In the genomic region with DNA sequence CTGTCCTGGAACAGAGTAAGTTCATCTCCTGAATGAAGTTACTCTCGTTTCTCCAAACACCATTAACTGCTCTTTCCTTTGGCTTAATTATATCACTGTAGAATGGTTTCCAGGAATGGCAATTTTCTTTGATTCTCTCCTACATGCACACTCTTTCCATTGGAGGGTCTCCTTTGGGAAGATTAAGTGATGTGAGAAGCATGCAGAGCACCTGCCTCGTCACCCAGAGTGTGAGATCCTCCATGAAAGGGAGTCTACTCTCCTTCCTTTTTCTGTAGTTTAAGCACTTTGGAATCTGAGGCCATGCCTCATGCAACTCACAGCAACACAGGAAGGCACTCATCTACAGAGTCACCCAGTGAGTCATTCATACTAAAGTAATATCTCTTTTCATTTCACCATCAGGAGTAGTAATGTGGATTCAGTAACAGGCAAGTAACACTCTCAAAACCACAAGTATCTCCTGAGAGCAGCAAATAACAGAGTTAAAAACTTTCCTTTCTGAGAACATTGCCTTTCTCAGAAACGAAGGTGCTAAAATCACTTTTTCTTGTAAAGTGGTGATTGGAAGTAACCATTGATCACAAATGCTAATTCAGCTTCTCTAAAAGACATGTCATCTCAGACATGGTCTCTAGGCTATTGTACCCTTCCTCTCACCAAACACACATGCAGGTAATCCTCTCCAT, we compare ENCODE assay signal across 8 cellular contexts. TPM values are rescaled to one million over a fixed set of nuclear protein-coding genes. Genes with fewer than 3 reads are reported as not detected.
A peak's percentile ranks its signal among the peaks of the same experiment; 100 is the strongest.
DNase-seq lines count a peak whose midpoint lies in the region; ATAC-seq and TF ChIP-seq lines count a peak whose summit lies in the region.

No MANE protein-coding gene starts in this region.

- H3K36me3 Mint-ChIP-seq in activated CD8-positive, alpha-beta T cell treated with anti-CD3 and anti-CD28 coated beads for 36 hours (ENCODE audit: low read depth), result peaks cover 6% of the 10 kb centered on the region

- no peaks in the 10 kb centered on the region for H3K27me3 ChIP-seq in AG04450 (ENCODE audit: control insufficient read depth, insufficient read depth, low read length)

- DNase-seq in AG04450 (ENCODE audit: low read depth, low spot score), result peak; percentile 80
- peak; percentile 76 for DNase-seq in HPDE6-E6E7 (ENCODE audit: extremely low spot score)
- peak; percentile 62 for DNase-seq in activated CD8-positive, alpha-beta T cell treated with anti-CD3 and anti-CD28 coated beads for 36 hours
- DNase-seq in glomerular visceral epithelial cell (ENCODE audit: extremely low spot score), result peak; percentile 59
- DNase-seq in ureter (ENCODE audit: low spot score), result no peak
- DNase-seq in GM13976 (ENCODE audit: low spot score), result no peak

- intact Hi-C loops in activated CD8-positive, alpha-beta T cell treated with anti-CD3 and anti-CD28 coated beads for 36 hours (cut with micrococcal nuclease), result loop anchor here (5.0 kb wide), 1 partner anchor 44 kb away; no protein-coding TSS in a partner anchor

- H3K27ac Mint-ChIP-seq in activated CD8-positive, alpha-beta T cell treated with anti-CD3 and anti-CD28 coated beads for 36 hours, result peak overlapping the region; percentile 95

- H3K27ac ChIP-seq in AG04450 (ENCODE audit: low read depth, low read length), result peak overlapping the region; percentile 77

- H3K27me3 Mint-ChIP-seq in activated CD8-positive, alpha-beta T cell treated with anti-CD3 and anti-CD28 coated beads for 36 hours, result no peaks in the 10 kb centered on the region

- CTCF ChIA-PET in AG04450 (lab: Charles Lee), result interaction anchor here (1.1 to 1.2 kb wide), 2 partner anchors 97 to 238 kb away, joined by 3 to 4 read pairs; a partner anchor contains a TSS
- CTCF ChIA-PET in activated CD8-positive, alpha-beta T cell treated with anti-CD3 and anti-CD28 coated beads for 36 hours (lab: Charles Lee), result interaction anchor here (0.9 to 3.5 kb wide), 6 partner anchors 18 to 238 kb away, joined by 4 to 14 read pairs (median 6); no protein-coding TSS in a partner anchor

- no peak overlapping the region for H3K4me3 ChIP-seq in AG04450 (ENCODE audit: low read depth, low read length)

- POLR2A ChIA-PET in AG04450 (lab: Yijun Ruan, JAX), result no interaction called here
- POLR2A ChIA-PET in activated CD8-positive, alpha-beta T cell treated with anti-CD3 and anti-CD28 coated beads for 36 hours (lab: Charles Lee), result interaction anchor here (0.6 to 2.0 kb wide), 6 partner anchors 11 to 110 kb away, joined by 3 to 7 read pairs (median 4); a partner anchor contains a TSS

- peaks cover 10% of the 10 kb centered on the region for H3K9me3 Mint-ChIP-seq in activated CD8-positive, alpha-beta T cell treated with anti-CD3 and anti-CD28 coated beads for 36 hours

- no peaks in the 10 kb centered on the region for H3K9me3 ChIP-seq in AG04450 (ENCODE audit: control insufficient read depth, insufficient read depth, low read length)

- in situ Hi-C loops in GM13976 (cut with MboI; ENCODE audit: low sequenced_read_pairs, unreplicated experiment), result loop anchor here (10.0 kb wide), 2 partner anchors 96 to 186 kb away; a partner anchor contains a TSS

- TF ChIP-seq CTCF in AG04450 (IDR thresholded peaks at IDR 0.05; ENCODE audit: low read depth, low read length) (no peak), GM13976 (IDR thresholded peaks at IDR 0.05; ENCODE audit: borderline replicate concordance, control extremely low read depth, extremely low read depth, insufficient read depth, missing control alignments) (no peak)
- no peak for TF ChIP-seq CTCF in activated CD8-positive, alpha-beta T cell treated with anti-CD3 and anti-CD28 coated beads for 36 hours (IDR thresholded peaks at IDR 0.05)

- H3K4me1 Mint-ChIP-seq in activated CD8-positive, alpha-beta T cell treated with anti-CD3 and anti-CD28 coated beads for 36 hours (ENCODE audit: low read depth), result peaks cover 48% of the 10 kb centered on the region

- H3K4me3 Mint-ChIP-seq in activated CD8-positive, alpha-beta T cell treated with anti-CD3 and anti-CD28 coated beads for 36 hours, result no peak overlapping the region

- ATAC-seq in activated CD8-positive, alpha-beta T cell treated with anti-CD3 and anti-CD28 coated beads for 36 hours, result peak; percentile 92
- ATAC-seq in HG03439 (IDR thresholded peaks at IDR 0.05; ENCODE audit: unreplicated experiment) (no peak), GM18858 (IDR thresholded peaks at IDR 0.05; ENCODE audit: unreplicated experiment) (no peak)

RNA-seq across cellular contexts. Expression of a gene that starts 52.8 kb away (rescaled TPM):
- 0.30 and 0.31 TPM in 2 replicates for polyA plus RNA-seq in AG04450 (2011; rRNA removed)
- 0.14 and 0.43 TPM in 2 replicates for polyA minus RNA-seq in AG04450 (2011; rRNA and poly(A)+ RNA removed)
- total RNA-seq in activated CD8-positive, alpha-beta T cell treated with anti-CD3 and anti-CD28 coated beads for 36 hours, result under 1 TPM; 0.09 to 0.20 TPM
- total RNA-seq in ureter, result 18.3 TPM

Comparison
In these comparisons a context has a peak if more than half of its experiments do, and no peak if none do; other contexts are left out.
1. DNase-seq: peak in AG04450 (single experiment), HPDE6-E6E7 (single experiment), activated CD8-positive, alpha-beta T cell treated with anti-CD3 and anti-CD28 coated beads for 36 hours (single experiment) and glomerular visceral epithelial cell (single experiment); none in ureter (single experiment) and GM13976 (single experiment).
2. RNA of a gene that starts 52.8 kb away (total RNA-seq): 18.3 TPM in ureter (single experiment); 0.09 to 0.20 TPM in activated CD8-positive, alpha-beta T cell treated with anti-CD3 and anti-CD28 coated beads for 36 hours; every median in the first group is over 10 times any median in the second.